30 cellular contexts compared by ENCODE assay signal in the genomic region with DNA sequence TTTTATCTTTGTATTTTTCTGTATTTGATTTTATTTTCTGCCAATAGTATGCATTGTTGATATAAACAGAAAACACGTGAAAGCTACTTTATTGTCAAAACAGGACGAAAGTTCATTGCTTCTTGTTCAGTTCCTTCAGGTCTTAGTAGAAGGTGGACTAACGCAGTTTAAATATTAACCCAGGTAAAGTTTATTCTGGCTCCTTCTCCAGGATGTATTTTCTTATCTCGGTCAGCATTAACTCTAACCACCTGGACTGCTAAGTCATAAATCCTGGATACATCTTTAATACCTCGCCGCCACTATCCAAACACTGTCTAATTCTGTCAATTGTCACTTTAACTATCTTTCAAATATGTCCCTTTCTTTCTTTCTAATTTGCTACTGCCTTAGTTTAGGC. TPM values are rescaled to one million over a fixed set of nuclear protein-coding genes. Genes with fewer than 3 reads are reported as not detected.
DNase-seq lines count a peak whose midpoint lies in the region; ATAC-seq and TF ChIP-seq lines count a peak whose summit lies in the region.
"Had no signal": no experiment of that assay in that cellular context is flagged by ENCODE, and none has a peak within 500 bp of the region (broad histone marks: within the 10 kb centered on the region; RNA-seq: fewer than 3 reads in every experiment).

No MANE protein-coding gene starts in this region.

- H3K18ac ChIP-seq in H9 (ENCODE audit: insufficient read length, low read depth, low read length): no peak overlapping the region

- peaks cover 32% of the 10 kb centered on the region for H3K27me3 Mint-ChIP-seq in H9 (ENCODE audit: low read depth)
- peaks cover 0 to 3% of the 10 kb centered on the region in 2 donors for H3K27me3 Mint-ChIP-seq in natural killer cell (ENCODE audit: low read depth in 2 of 2)
- H3K27me3 Mint-ChIP-seq: activated CD4-positive, alpha-beta T cell treated with anti-CD3 and anti-CD28 coated beads, Interleukin-2, amount 10 ng/mL, durations not matched to agents 7 days and 5 days; activated naive CD8-positive, alpha-beta T cell treated with anti-CD3 and anti-CD28 coated beads, Interleukin-2, amount 50 U/mL, for 24 hours had no signal

- no peak overlapping the region for H2AK5ac ChIP-seq in H9 (ENCODE audit: insufficient read length, low read length)

- H3K4me3 ChIP-seq in body of pancreas (no peak overlapping the region), prostate gland (no peak overlapping the region)
- H3K4me3 ChIP-seq: GM12878, GM23338, left ventricle myocardium inferior, right atrium auricular region, spleen, upper lobe of left lung had no signal

- no peak overlapping the region for H3K56ac ChIP-seq in H9 (ENCODE audit: insufficient read length, low read depth, low read length)

- H4K91ac ChIP-seq in H9 (ENCODE audit: insufficient read length, low read depth, low read length): no peak overlapping the region

- H2BK15ac ChIP-seq in H9 (ENCODE audit: low read depth, low read length): no peak overlapping the region

- peaks cover under 1 to 3% of the 10 kb centered on the region in 2 experiments; a peak in 3 of 4 replicates for H3K4me1 Mint-ChIP-seq in H9
- H3K4me1 Mint-ChIP-seq in natural killer cell: no peaks in the 10 kb centered on the region
- H3K4me1 Mint-ChIP-seq: GM23338, WTC11 had no signal

- H3K27ac ChIP-seq in body of pancreas (peak overlapping the region; percentile 42 to 85 (median 64)), prostate gland (peak overlapping the region; percentile 65 to 84), H9 (ENCODE audit: insufficient read length, low read depth, low read length) (no peak overlapping the region)
- H3K27ac ChIP-seq: left ventricle myocardium inferior, right atrium auricular region, spleen had no signal

- H2BK120ac ChIP-seq in H9 (ENCODE audit: low read depth, low read length, poor library complexity, severe bottlenecking): no peak overlapping the region

- H3K23me2 ChIP-seq in H9 (ENCODE audit: insufficient read length, low read depth, low read length, poor library complexity, severe bottlenecking): no peaks in the 10 kb centered on the region

- H3K27me3 ChIP-seq in body of pancreas: no peaks in the 10 kb centered on the region
- no peaks in the 10 kb centered on the region for H3K27me3 ChIP-seq in prostate gland (replicated peaks; ENCODE audit: insufficient read depth)
- H3K27me3 ChIP-seq in H9 (ENCODE audit: insufficient read depth, low read length): peaks cover 9% of the 10 kb centered on the region; the same call in 1 of the 2 replicates
- H3K27me3 ChIP-seq: right atrium auricular region, spleen, upper lobe of left lung had no signal

- no peak overlapping the region for H2BK20ac ChIP-seq in H9 (ENCODE audit: low read depth, low read length, poor library complexity, severe bottlenecking)

- H2AFZ ChIP-seq in H9 (ENCODE audit: low read length): no peak overlapping the region
- H2AFZ ChIP-seq: GM23338 had no signal

- H2BK5ac ChIP-seq in H9 (ENCODE audit: insufficient read length, low read length): no peak overlapping the region

- H3K9me3 Mint-ChIP-seq in H9: no peaks in the 10 kb centered on the region; a peak in 1 of 5 replicates
- no peaks in the 10 kb centered on the region for H3K9me3 Mint-ChIP-seq in natural killer cell
- H3K9me3 Mint-ChIP-seq: activated CD4-positive, alpha-beta T cell treated with anti-CD3 and anti-CD28 coated beads, Interleukin-2, amount 10 ng/mL, durations not matched to agents 7 days and 5 days; activated naive CD8-positive, alpha-beta T cell treated with anti-CD3 and anti-CD28 coated beads, Interleukin-2, amount 50 U/mL, for 24 hours; GM23338; natural killer cell treated with Interleukin-12 subunit alpha and Interleukin-12 subunit beta and Interleukin-15 and Interleukin-18, amount 100 ng/mL, for 72 hours; WTC11 had no signal

- peak; percentile 90 for ATAC-seq in body of pancreas
- peak; percentile 88 for ATAC-seq in left lobe of liver
- no peak for ATAC-seq in GM18870 (IDR thresholded peaks at IDR 0.05; ENCODE audit: unreplicated experiment)
- ATAC-seq in natural killer cell: no peak
- no peak for ATAC-seq in HG02588 (IDR thresholded peaks at IDR 0.05; ENCODE audit: unreplicated experiment)
- ATAC-seq: activated naive CD8-positive, alpha-beta T cell treated with anti-CD3 and anti-CD28 coated beads, Interleukin-2, amount 50 U/mL, for 24 hours; GM12878; GM23338; natural killer cell treated with Interleukin-12 subunit alpha and Interleukin-12 subunit beta and Interleukin-15 and Interleukin-18, amount 100 ng/mL, for 72 hours; WTC11 had no signal

- 8 to 18% methylated on average over 6 of the region's 6 CpGs for WGBS in body of pancreas, 2 donors
- 39% methylated on average over 6 of the region's 6 CpGs for WGBS in prostate gland
- WGBS in H9 (ENCODE audit: extremely low coverage, insufficient read length, low lambda C conversion rate): no CpG with 5 or more reads among the region's 6 CpGs

- TF ChIP-seq POLR2A in body of pancreas (IDR thresholded peaks at IDR 0.05) (no peak), prostate gland (IDR thresholded peaks at IDR 0.05) (no peak)

- peak; percentile 90 for DNase-seq in Caki2 (ENCODE audit: low read depth)
- DNase-seq in body of pancreas: peak in 1 of 4 donors; percentile 13
- DNase-seq in left lobe of liver (ENCODE audit: low spot score): no peak
- no peak for DNase-seq in prostate gland (ENCODE audit: low spot score)
- no peak for DNase-seq in H9
- no peak for DNase-seq in natural killer cell
- DNase-seq: activated CD4-positive, alpha-beta T cell treated with anti-CD3 and anti-CD28 coated beads, Interleukin-2, amount 10 ng/mL, durations not matched to agents 7 days and 5 days; activated naive CD8-positive, alpha-beta T cell treated with anti-CD3 and anti-CD28 coated beads, Interleukin-2, amount 50 U/mL, for 24 hours; activated T-cell treated with anti-CD3 and anti-CD28 coated beads, Interleukin-2, amount 50 U/mL, for 48 hours; cerebellar nuclear complex; glutamatergic neuron; IMR-90; left ventricle myocardium inferior; midbrain; NCI-H1048; NCI-H1694; NCI-H2171; NCI-H510A; NK-92 treated with Interleukin-12 subunit alpha and Interleukin-12 subunit beta, amount 100 ng/mL, for 24 hours; SIG-M5; spleen; T1000; upper lobe of left lung had no signal

- H3K9me3 ChIP-seq in body of pancreas (no peaks in the 10 kb centered on the region), prostate gland (no peaks in the 10 kb centered on the region), H9 (ENCODE audit: control insufficient read depth, low read depth, low read length) (no peaks in the 10 kb centered on the region)
- H3K9me3 ChIP-seq: left ventricle myocardium inferior, right atrium auricular region, spleen, upper lobe of left lung had no signal

- H3K36me3 ChIP-seq in body of pancreas (replicated peaks in 1 of 2; ENCODE audit: insufficient read depth in 1 of 2, low read depth in 2 of 2): no peaks in the 10 kb centered on the region
- H3K36me3 ChIP-seq in prostate gland: no peaks in the 10 kb centered on the region
- H3K36me3 ChIP-seq: left ventricle myocardium inferior, right atrium auricular region, spleen, upper lobe of left lung had no signal

- H3K4me1 ChIP-seq in body of pancreas (peaks cover 43% of the 10 kb centered on the region), prostate gland (replicated peaks) (peaks cover 5% of the 10 kb centered on the region), H9 (ENCODE audit: insufficient read depth, low read length) (no peaks in the 10 kb centered on the region)

- H3K4me3 Mint-ChIP-seq in H9: no peak overlapping the region
- H3K4me3 Mint-ChIP-seq in natural killer cell: no peak overlapping the region
- H3K4me3 Mint-ChIP-seq: activated CD4-positive, alpha-beta T cell treated with anti-CD3 and anti-CD28 coated beads, Interleukin-2, amount 10 ng/mL, durations not matched to agents 7 days and 5 days; activated naive CD8-positive, alpha-beta T cell treated with anti-CD3 and anti-CD28 coated beads, Interleukin-2, amount 50 U/mL, for 24 hours; GM23338; natural killer cell treated with Interleukin-12 subunit alpha and Interleukin-12 subunit beta and Interleukin-15 and Interleukin-18, amount 100 ng/mL, for 72 hours; WTC11 had no signal

- H4K20me1 ChIP-seq in H9 (ENCODE audit: control insufficient read depth, insufficient read depth, insufficient read length): no peaks in the 10 kb centered on the region

- intact Hi-C loops in body of pancreas (cut with DNase I): no loop called here
- intact Hi-C loops in prostate gland (cut with DNase I): no loop called here
- intact Hi-C loops in natural killer cell (cut with micrococcal nuclease): no loop called here

- H4K8ac ChIP-seq in H9 (replicated peaks; ENCODE audit: insufficient read length, low read depth, low read length): no peak overlapping the region

- no peak overlapping the region for H4K5ac ChIP-seq in H9 (ENCODE audit: insufficient read length, low read depth, low read length)

- H3T11ph ChIP-seq in H9 (ENCODE audit: low read length): no peak overlapping the region

- TF ChIP-seq CTCF in body of pancreas (IDR thresholded peaks at IDR 0.05) (no peak), prostate gland (IDR thresholded peaks at IDR 0.05) (peak in 1 of 4 experiments; percentile 2), H9 (conservative IDR thresholded peaks at IDR 0.05) (no peak), natural killer cell (IDR thresholded peaks at IDR 0.05) (no peak)

- in situ Hi-C loops in Caki2 (cut with HindIII; ENCODE audit: low pct_unique_long_range_greater_than_20kb, low sequenced_read_pairs): no loop called here

- H3K27ac Mint-ChIP-seq in H9: no peak overlapping the region
- H3K27ac Mint-ChIP-seq in natural killer cell: no peak overlapping the region
- H3K27ac Mint-ChIP-seq: activated CD4-positive, alpha-beta T cell treated with anti-CD3 and anti-CD28 coated beads, Interleukin-2, amount 10 ng/mL, durations not matched to agents 7 days and 5 days; activated naive CD8-positive, alpha-beta T cell treated with anti-CD3 and anti-CD28 coated beads, Interleukin-2, amount 50 U/mL, for 24 hours; GM23338; natural killer cell treated with Interleukin-12 subunit alpha and Interleukin-12 subunit beta and Interleukin-15 and Interleukin-18, amount 100 ng/mL, for 72 hours; WTC11 had no signal

- H3K23ac ChIP-seq in H9 (ENCODE audit: insufficient read length, low read depth, low read length): no peak overlapping the region

- no peak overlapping the region for H3K4ac ChIP-seq in H9 (ENCODE audit: low read depth, low read length)

- H3K14ac ChIP-seq in H9 (ENCODE audit: insufficient read depth, low read length): no peak overlapping the region

- H3K4me2 ChIP-seq in H9 (ENCODE audit: insufficient read depth, insufficient read length, low read length): no peak overlapping the region
- H3K4me2 ChIP-seq: GM23338 had no signal

- no peaks in the 10 kb centered on the region for H3K79me2 ChIP-seq in H9 (ENCODE audit: insufficient read depth, low read length)

- no peaks in the 10 kb centered on the region for H3K79me1 ChIP-seq in H9 (ENCODE audit: insufficient read depth, low read depth, low read length, poor library complexity, severe bottlenecking)

- H3K36me3 Mint-ChIP-seq in H9 (ENCODE audit: insufficient read depth in 1 of 3, low read depth in 3 of 3) (no peaks in the 10 kb centered on the region), natural killer cell (no peaks in the 10 kb centered on the region)
- H3K36me3 Mint-ChIP-seq: natural killer cell treated with Interleukin-12 subunit alpha and Interleukin-12 subunit beta and Interleukin-15 and Interleukin-18, amount 100 ng/mL, for 72 hours; WTC11 had no signal

- no peak overlapping the region for H3K9ac ChIP-seq in H9 (ENCODE audit: extremely low read depth, insufficient read length, low read length)

- no peak overlapping the region for H2BK12ac ChIP-seq in H9 (ENCODE audit: insufficient read length, low read depth, low read length)

RNA-seq across cellular contexts. Expression of gene SOAT1, which starts 5.7 kb away (rescaled TPM):
- 16.2 and 17.5 TPM in 2 replicates for total RNA-seq in Caki2 (2014; rRNA removed; shearing (Covaris generic); ENCODE audit: low replicate concordance)
- 10 to 100 TPM; 19.1 to 25.4 TPM for total RNA-seq in body of pancreas
- total RNA-seq in left lobe of liver: 13.9 TPM
- 10 to 100 TPM; 30.9 to 47.2 TPM for total RNA-seq in prostate gland
- 7.5 and 8.8 TPM in 2 replicates for total RNA-seq in H9 (2021)
- total RNA-seq in natural killer cell: 10 to 100 TPM; 36.9 to 57.9 (median 51.3) TPM

RNA-seq across cellular contexts. Expression of gene ABL2, which starts 58.5 kb away (rescaled TPM):
- 7.1 and 9.4 TPM in 2 replicates for total RNA-seq in Caki2 (2014; rRNA removed; shearing (Covaris generic); ENCODE audit: low replicate concordance)
- total RNA-seq in body of pancreas (10 to 100 TPM; 10.1 to 12.5 TPM), left lobe of liver (4.5 TPM), prostate gland (10 to 100 TPM; 12.1 to 18.4 TPM), H9 (2021) (21.2 TPM in 2 replicates), natural killer cell (10 to 100 TPM; 11.1 to 16.3 (median 12.9) TPM)

Comparison
In these comparisons a context has a peak if more than half of its experiments do, and no peak if none do; other contexts are left out.
1. ATAC-seq: peak in body of pancreas (single experiment) and left lobe of liver (single experiment); none in GM18870 (single experiment), natural killer cell (0 of 3) and HG02588 (single experiment).